Comparison of ENCODE assay signal across 30 cellular contexts in genomic region chr3:134545818-134546217, GRCh38.
"Had no signal": no experiment of that assay in that cellular context is flagged by ENCODE, and none has a peak within 500 bp of the region (broad histone marks: within the 10 kb centered on the region; RNA-seq: fewer than 3 reads in every experiment).

No MANE protein-coding gene starts in this region.

- H3K4me3 Mint-ChIP-seq: naive thymus-derived CD4-positive, alpha-beta T cell; natural killer cell; nephron; neural progenitor cell; stimulated activated memory B cell treated with anti-CD40 and anti-IgM and Interleukin-4, amounts not matched to agents 10 μg/mL and 1 μg/mL and 100 μg/mL, for 72 hours; stimulated activated naive CD8-positive, alpha-beta T cell treated with anti-CD3 and anti-CD28 coated beads, Interleukin-15, amount 100 ng/mL, for 72 hours; type B pancreatic cell had no signal

- FAIRE-seq: pancreas had no signal

- ATAC-seq: naive thymus-derived CD4-positive, alpha-beta T cell; natural killer cell; pancreas; right cardiac atrium; sciatic nerve; stimulated activated memory B cell treated with anti-CD40 and anti-IgM and Interleukin-4, amounts not matched to agents 10 μg/mL and 1 μg/mL and 100 μg/mL, for 72 hours; stimulated activated naive CD8-positive, alpha-beta T cell treated with anti-CD3 and anti-CD28 coated beads, Interleukin-15, amount 100 ng/mL, for 72 hours; stimulated activated naive CD8-positive, alpha-beta T cell treated with anti-CD3 and anti-CD28 coated beads, Interleukin-15, Interleukin-2, amounts not matched to agents 100 U/mL and 50 U/mL, for 24 hours; upper lobe of right lung had no signal

- H3K27ac ChIP-seq: neural progenitor cell, pancreas, prostate gland, skin epidermis, suprapubic skin, testis, tibial artery, transverse colon, upper lobe of right lung, uterus had no signal

- H3K9me3 Mint-ChIP-seq: natural killer cell; nephron; neural progenitor cell; stimulated activated memory B cell treated with anti-CD40 and anti-IgM and Interleukin-4, amounts not matched to agents 10 μg/mL and 1 μg/mL and 100 μg/mL, for 72 hours; stimulated activated naive CD8-positive, alpha-beta T cell treated with anti-CD3 and anti-CD28 coated beads, Interleukin-15, amount 100 ng/mL, for 72 hours; type B pancreatic cell had no signal

- H3K27me3 Mint-ChIP-seq: naive thymus-derived CD4-positive, alpha-beta T cell; stimulated activated memory B cell treated with anti-CD40 and anti-IgM and Interleukin-4, amounts not matched to agents 10 μg/mL and 1 μg/mL and 100 μg/mL, for 72 hours; stimulated activated naive CD8-positive, alpha-beta T cell treated with anti-CD3 and anti-CD28 coated beads, Interleukin-15, amount 100 ng/mL, for 72 hours; type B pancreatic cell had no signal

- H3K4me1 ChIP-seq: neural progenitor cell, pancreas, prostate gland, suprapubic skin, testis, tibial artery, transverse colon, upper lobe of right lung, uterus had no signal

- H3K4me2 ChIP-seq: neural progenitor cell, smooth muscle cell had no signal

- H2AFZ ChIP-seq: neural progenitor cell had no signal

- H3K36me3 ChIP-seq: uterus had no signal

- H3K9ac ChIP-seq: neural progenitor cell had no signal

- DNase-seq: naive thymus-derived CD4-positive, alpha-beta T cell; natural killer cell; nucleus accumbens; pancreas; retina; right cardiac atrium; spleen; stimulated activated CD4-positive, alpha-beta T cell treated with anti-CD3 and anti-CD28 coated beads, Interleukin-12 subunit alpha, Interleukin-12 subunit beta, amount 100 ng/mL, for 4 hours; stimulated activated CD4-positive, alpha-beta T cell treated with anti-CD3 and anti-CD28 coated beads, Interleukin-1b, Interleukin-23, amount 100 ng/mL, for 48 hours; stimulated activated CD4-positive, alpha-beta T cell treated with anti-CD3 and anti-CD28 coated beads, Interleukin-4, amount 100 ng/mL, for 1 hour; stimulated activated CD4-positive, alpha-beta T cell treated with anti-CD3 and anti-CD28 coated beads, Interleukin-4, amount 100 ng/mL, for 4 hours; stimulated activated CD8-positive, alpha-beta memory T cell treated with anti-CD3 and anti-CD28 coated beads, Interleukin-4, amount 100 ng/mL, for 48 hours; stimulated activated naive CD4-positive, alpha-beta T cell; stimulated activated naive CD8-positive, alpha-beta T cell treated with anti-CD3 and anti-CD28 coated beads, Interleukin-15, amount 100 ng/mL, for 72 hours; stimulated activated naive CD8-positive, alpha-beta T cell treated with anti-CD3 and anti-CD28 coated beads, Interleukin-15, Interleukin-2, amounts not matched to agents 100 U/mL and 50 U/mL, for 24 hours; substantia nigra; testis; tibial artery; transverse colon; upper lobe of right lung; uterus had no signal

- H3K4me3 ChIP-seq: neural progenitor cell, pancreas, prostate gland, skin epidermis, smooth muscle cell, suprapubic skin, testis, tibial artery, transverse colon, upper lobe of right lung, uterus had no signal

- H3K27me3 ChIP-seq: neural progenitor cell, pancreas, spleen, suprapubic skin, testis, tibial artery, transverse colon, upper lobe of right lung, uterus had no signal

- H3K4me1 Mint-ChIP-seq: nephron; neural progenitor cell; stimulated activated memory B cell treated with anti-CD40 and anti-IgM and Interleukin-4, amounts not matched to agents 10 μg/mL and 1 μg/mL and 100 μg/mL, for 72 hours had no signal

- H3K9me3 ChIP-seq: pancreas, prostate gland, spleen, suprapubic skin, testis, tibial artery, transverse colon, upper lobe of right lung, uterus had no signal

- H3K27ac Mint-ChIP-seq: naive thymus-derived CD4-positive, alpha-beta T cell; natural killer cell; nephron; neural progenitor cell; stimulated activated memory B cell treated with anti-CD40 and anti-IgM and Interleukin-4, amounts not matched to agents 10 μg/mL and 1 μg/mL and 100 μg/mL, for 72 hours; stimulated activated naive CD8-positive, alpha-beta T cell treated with anti-CD3 and anti-CD28 coated beads, Interleukin-15, amount 100 ng/mL, for 72 hours; type B pancreatic cell had no signal
